Comparison of ENCODE assay signal across 24 cellular contexts in genomic region chr16:57257455-57258070, GRCh38. TPM values are rescaled to one million over a fixed set of nuclear protein-coding genes. Genes with fewer than 3 reads are reported as not detected.
A peak's percentile ranks its signal among the peaks of the same experiment; 100 is the strongest.
DNase-seq lines count a peak whose midpoint lies in the region; ATAC-seq and TF ChIP-seq lines count a peak whose summit lies in the region.
"Had no signal": no experiment of that assay in that cellular context is flagged by ENCODE, and none has a peak within 500 bp of the region (broad histone marks: within the 10 kb centered on the region; RNA-seq: fewer than 3 reads in every experiment).

No MANE protein-coding gene starts in this region.

- H3K36me3 Mint-ChIP-seq in activated CD4-positive, alpha-beta memory T cell treated with anti-CD3 and anti-CD28 coated beads, Interleukin-2, amount 10 ng/mL, durations not matched to agents 7 days and 5 days (ENCODE audit: low read depth): peaks cover 6% of the 10 kb centered on the region
- peaks cover 5% of the 10 kb centered on the region for H3K36me3 Mint-ChIP-seq in activated CD4-positive, alpha-beta memory T cell treated with anti-CD3 and anti-CD28 coated beads for 36 hours

- H3K9me3 ChIP-seq in right lobe of liver (no peaks in the 10 kb centered on the region), HAP-1 (no peaks in the 10 kb centered on the region), WERI-Rb-1 (ENCODE audit: severe bottlenecking) (no peaks in the 10 kb centered on the region)
- H3K9me3 ChIP-seq: neutrophil, prostate gland had no signal

- H3K36me3 ChIP-seq in right lobe of liver (no peaks in the 10 kb centered on the region), HAP-1 (replicated peaks) (peaks cover 7% of the 10 kb centered on the region), WERI-Rb-1 (peaks cover 10% of the 10 kb centered on the region)
- H3K36me3 ChIP-seq: prostate gland had no signal

- ATAC-seq in right lobe of liver (peak in 1 of 4 donors; percentile 49), HG03135 (IDR thresholded peaks at IDR 0.05; ENCODE audit: unreplicated experiment) (no peak)
- ATAC-seq: stimulated activated memory B cell treated with anti-CD40 and anti-IgM and Interleukin-4, amounts not matched to agents 10 μg/mL and 1 μg/mL and 100 μg/mL, for 72 hours had no signal

- POLR2A ChIA-PET in activated CD4-positive, alpha-beta memory T cell treated with anti-CD3 and anti-CD28 coated beads, Interleukin-2, amount 10 ng/mL, durations not matched to agents 7 days and 5 days (lab: Charles Lee): interaction anchor here (1.2 kb wide), 1 partner anchor 12 kb away, joined by 3 read pairs; the partner anchor contains the start of gene ARL2BP
- POLR2A ChIA-PET in activated CD4-positive, alpha-beta memory T cell treated with anti-CD3 and anti-CD28 coated beads for 36 hours (lab: Charles Lee): no interaction called here

- TF ChIP-seq CTCF in right lobe of liver (IDR thresholded peaks at IDR 0.05) (no peak), WERI-Rb-1 (IDR thresholded peaks at IDR 0.05; ENCODE audit: low read depth, low read length) (no peak)

- H3K27me3 Mint-ChIP-seq in activated CD4-positive, alpha-beta memory T cell treated with anti-CD3 and anti-CD28 coated beads, Interleukin-2, amount 10 ng/mL, durations not matched to agents 7 days and 5 days: no peaks in the 10 kb centered on the region
- H3K27me3 Mint-ChIP-seq in activated CD4-positive, alpha-beta memory T cell treated with anti-CD3 and anti-CD28 coated beads for 36 hours: no peaks in the 10 kb centered on the region
- H3K27me3 Mint-ChIP-seq: activated CD4-positive, alpha-beta T cell treated with anti-CD3 and anti-CD28 coated beads, Interleukin-2, amount 10 ng/mL, durations not matched to agents 24 days and 14 days; brain; stimulated activated memory B cell treated with anti-CD40 and anti-IgM and Interleukin-4, amounts not matched to agents 10 μg/mL and 1 μg/mL and 100 μg/mL, for 72 hours had no signal

- no peak overlapping the region for H3K4me3 ChIP-seq in right lobe of liver
- H3K4me3 ChIP-seq in HAP-1: no peak overlapping the region
- no peak overlapping the region for H3K4me3 ChIP-seq in WERI-Rb-1 (ENCODE audit: low read depth, low read length)
- H3K4me3 ChIP-seq: prostate gland had no signal

- in situ Hi-C loops in HAP-1 (cut with MboI; ENCODE audit: low sequenced_read_pairs): no loop called here

- peaks cover under 1% of the 10 kb centered on the region for H3K9me3 Mint-ChIP-seq in activated CD4-positive, alpha-beta memory T cell treated with anti-CD3 and anti-CD28 coated beads, Interleukin-2, amount 10 ng/mL, durations not matched to agents 7 days and 5 days
- H3K9me3 Mint-ChIP-seq in activated CD4-positive, alpha-beta memory T cell treated with anti-CD3 and anti-CD28 coated beads for 36 hours: no peaks in the 10 kb centered on the region
- H3K9me3 Mint-ChIP-seq: activated CD4-positive, alpha-beta T cell treated with anti-CD3 and anti-CD28 coated beads, Interleukin-2, amount 10 ng/mL, durations not matched to agents 24 days and 14 days had no signal

- 43% methylated on average over 8 of the region's 13 CpGs for WGBS in right lobe of liver (ENCODE audit: insufficient coverage, low coverage, low lambda C conversion rate, missing lambda C conversion rate)

- H3K27me3 ChIP-seq in right lobe of liver (no peaks in the 10 kb centered on the region), HAP-1 (ENCODE audit: low read depth) (no peaks in the 10 kb centered on the region), WERI-Rb-1 (ENCODE audit: insufficient read depth, low read depth, severe bottlenecking) (no peaks in the 10 kb centered on the region)
- H3K27me3 ChIP-seq: neutrophil had no signal

- peaks cover 6% of the 10 kb centered on the region for H3K4me1 Mint-ChIP-seq in activated CD4-positive, alpha-beta memory T cell treated with anti-CD3 and anti-CD28 coated beads, Interleukin-2, amount 10 ng/mL, durations not matched to agents 7 days and 5 days
- peaks cover 11% of the 10 kb centered on the region for H3K4me1 Mint-ChIP-seq in activated CD4-positive, alpha-beta memory T cell treated with anti-CD3 and anti-CD28 coated beads for 36 hours (ENCODE audit: low read depth)

- intact Hi-C loops in activated CD4-positive, alpha-beta memory T cell treated with anti-CD3 and anti-CD28 coated beads for 36 hours (cut with micrococcal nuclease): no loop called here
- intact Hi-C loops in right lobe of liver (cut with DNase I): no loop called here

- H3K27ac ChIP-seq in angular gyrus (ENCODE audit: low read depth, low read length): peak overlapping the region; percentile 79
- H3K27ac ChIP-seq in right lobe of liver: no peak overlapping the region
- peak overlapping the region; percentile 75 for H3K27ac ChIP-seq in substantia nigra (ENCODE audit: low read depth, low read length, poor library complexity, severe bottlenecking)
- no peak overlapping the region for H3K27ac ChIP-seq in WERI-Rb-1
- H3K27ac ChIP-seq: C4-2B, HL-60, neutrophil, prostate gland had no signal

- H3K4me3 Mint-ChIP-seq in activated CD4-positive, alpha-beta memory T cell treated with anti-CD3 and anti-CD28 coated beads, Interleukin-2, amount 10 ng/mL, durations not matched to agents 7 days and 5 days: no peak overlapping the region
- H3K4me3 Mint-ChIP-seq in activated CD4-positive, alpha-beta memory T cell treated with anti-CD3 and anti-CD28 coated beads for 36 hours: no peak overlapping the region
- H3K4me3 Mint-ChIP-seq: activated CD4-positive, alpha-beta T cell treated with anti-CD3 and anti-CD28 coated beads, Interleukin-2, amount 10 ng/mL, durations not matched to agents 24 days and 14 days; brain; stimulated activated memory B cell treated with anti-CD40 and anti-IgM and Interleukin-4, amounts not matched to agents 10 μg/mL and 1 μg/mL and 100 μg/mL, for 72 hours had no signal

- peak; percentile 13 for DNase-seq in activated CD4-positive, alpha-beta memory T cell treated with anti-CD3 and anti-CD28 coated beads, Interleukin-2, amount 10 ng/mL, durations not matched to agents 7 days and 5 days
- no peak for DNase-seq in activated CD4-positive, alpha-beta memory T cell treated with anti-CD3 and anti-CD28 coated beads for 36 hours
- DNase-seq in right lobe of liver: peak in 2 of 3 donors; percentile 54 to 70
- DNase-seq in substantia nigra (lab: John Stamatoyannopoulos, UW): no peak
- no peak for DNase-seq in HAP-1 (ENCODE audit: low spot score in 2 of 2)
- DNase-seq in WERI-Rb-1: no peak
- DNase-seq: activated CD4-positive, alpha-beta T cell treated with anti-CD3 and anti-CD28 coated beads, Interleukin-2, amount 10 ng/mL, durations not matched to agents 24 days and 14 days; activated naive CD4-positive, alpha-beta T cell treated with Interleukin-2 at 50 U/mL for 16 hours; COR-L47; hippocampal formation; Kasumi-1; MV-4-11; NCI-H1436; NCI-H345; SHP77 treated with DMSO at 0.1 percent for 48 hours had no signal

- no peak for TF ChIP-seq POLR2A in right lobe of liver (IDR thresholded peaks at IDR 0.05)

- H3K4me1 ChIP-seq in right lobe of liver (peaks cover 0 to 14% (median 7%) of the 10 kb centered on the region in 4 donors), HAP-1 (peaks cover 9% of the 10 kb centered on the region)
- H3K4me1 ChIP-seq: prostate gland had no signal

- CTCF ChIA-PET in activated CD4-positive, alpha-beta memory T cell treated with anti-CD3 and anti-CD28 coated beads, Interleukin-2, amount 10 ng/mL, durations not matched to agents 7 days and 5 days (lab: Charles Lee): no interaction called here
- CTCF ChIA-PET in activated CD4-positive, alpha-beta memory T cell treated with anti-CD3 and anti-CD28 coated beads for 36 hours (lab: Charles Lee): no interaction called here

- H3K27ac Mint-ChIP-seq in activated CD4-positive, alpha-beta memory T cell treated with anti-CD3 and anti-CD28 coated beads, Interleukin-2, amount 10 ng/mL, durations not matched to agents 7 days and 5 days: no peak overlapping the region
- H3K27ac Mint-ChIP-seq in activated CD4-positive, alpha-beta memory T cell treated with anti-CD3 and anti-CD28 coated beads for 36 hours: no peak overlapping the region
- H3K27ac Mint-ChIP-seq: activated CD4-positive, alpha-beta T cell treated with anti-CD3 and anti-CD28 coated beads, Interleukin-2, amount 10 ng/mL, durations not matched to agents 24 days and 14 days; stimulated activated memory B cell treated with anti-CD40 and anti-IgM and Interleukin-4, amounts not matched to agents 10 μg/mL and 1 μg/mL and 100 μg/mL, for 72 hours had no signal

RNA-seq across cellular contexts. Expression of gene ARL2BP, which starts 12.5 kb away (rescaled TPM):
- 10 to 100 TPM; 32.8 to 32.9 TPM for total RNA-seq in activated CD4-positive, alpha-beta memory T cell treated with anti-CD3 and anti-CD28 coated beads, Interleukin-2, amount 10 ng/mL, durations not matched to agents 7 days and 5 days
- total RNA-seq in activated CD4-positive, alpha-beta memory T cell treated with anti-CD3 and anti-CD28 coated beads for 36 hours: 10 to 100 TPM; 16.4 to 16.9 TPM
- total RNA-seq in right lobe of liver: 10 to 100 TPM; 19.3 to 26.8 (median 22.0) TPM

RNA-seq across cellular contexts. Expression of gene PLLP, which starts 26.9 kb away (rescaled TPM):
- total RNA-seq in activated CD4-positive, alpha-beta memory T cell treated with anti-CD3 and anti-CD28 coated beads, Interleukin-2, amount 10 ng/mL, durations not matched to agents 7 days and 5 days: under 1 TPM in 1 of 2 experiments, not detected in 1; 0.18 TPM
- not detected for total RNA-seq in activated CD4-positive, alpha-beta memory T cell treated with anti-CD3 and anti-CD28 coated beads for 36 hours
- 1 to 10 TPM; 2.1 to 7.4 (median 3.8) TPM for total RNA-seq in right lobe of liver
- total RNA-seq: A172; activated CD4-positive, alpha-beta T cell treated with anti-CD3 and anti-CD28 coated beads, Interleukin-2, amount 10 ng/mL, durations not matched to agents 24 days and 14 days had no signal

Comparison
In these comparisons a context has a peak if more than half of its experiments do, and no peak if none do; other contexts are left out.
1. DNase-seq: peak in activated CD4-positive, alpha-beta memory T cell treated with anti-CD3 and anti-CD28 coated beads, Interleukin-2, amount 10 ng/mL, durations not matched to agents 7 days and 5 days (single experiment) and right lobe of liver (2 of 3); none in activated CD4-positive, alpha-beta memory T cell treated with anti-CD3 and anti-CD28 coated beads for 36 hours (single experiment), substantia nigra (0 of 49), HAP-1 (0 of 2) and WERI-Rb-1 (single experiment).
2. H3K27ac ChIP-seq: peak in angular gyrus (single experiment) and substantia nigra (single experiment); none in right lobe of liver (0 of 3) and WERI-Rb-1 (single experiment).